Comparison of ENCODE assay signal across 24 cellular contexts in genomic region chr4:80466618-80467017, GRCh38.
"Had no signal": no experiment of that assay in that cellular context is flagged by ENCODE, and none has a peak within 500 bp of the region (broad histone marks: within the 10 kb centered on the region; RNA-seq: fewer than 3 reads in every experiment).

No MANE protein-coding gene starts in this region.

- H3K4me2 ChIP-seq: PC-9 had no signal

- H3K4me1 ChIP-seq: Peyer's patch, SJCRH30 had no signal

- H3K36me3 ChIP-seq: MG63, Peyer's patch, SJCRH30 had no signal

- H3K27me3 ChIP-seq: MG63, Peyer's patch, SJCRH30 had no signal

- H2AFZ ChIP-seq: PC-9 had no signal

- ATAC-seq: Right ventricle myocardium inferior, SK-N-SH treated with all-trans-retinoic acid at 6 μM for 48 hours had no signal

- DNase-seq: Karpas-422, KG1, MG63, NCI-H1092, NCI-H1105 treated with DMSO at 0.1 percent for 48 hours, NCI-H1417 treated with DMSO at 0.1 percent for 48 hours, NCI-H146, NCI-H1694 treated with DMSO at 0.1 percent for 48 hours, NCI-H2029, NCI-H2081 treated with DMSO at 0.1 percent for 48 hours, NCI-H2171, NCI-H226, NCI-H446, NCI-H510A, NCI-H524 treated with DMSO at 0.1 percent for 48 hours, NCI-H69, NCI-H774, OCI-M1, PC-9, Peyer's patch, SHP77 treated with DMSO at 0.1 percent for 48 hours, SJCRH30 had no signal

- H3K4me3 ChIP-seq: MG63, PC-9, Peyer's patch, SJCRH30 had no signal

- H3K27ac ChIP-seq: PC-9, Peyer's patch, SJCRH30 had no signal

- H3K9me3 ChIP-seq: MG63, Peyer's patch, SJCRH30 had no signal
